Comparison of ENCODE assay signal across 24 cellular contexts in the genomic region with DNA sequence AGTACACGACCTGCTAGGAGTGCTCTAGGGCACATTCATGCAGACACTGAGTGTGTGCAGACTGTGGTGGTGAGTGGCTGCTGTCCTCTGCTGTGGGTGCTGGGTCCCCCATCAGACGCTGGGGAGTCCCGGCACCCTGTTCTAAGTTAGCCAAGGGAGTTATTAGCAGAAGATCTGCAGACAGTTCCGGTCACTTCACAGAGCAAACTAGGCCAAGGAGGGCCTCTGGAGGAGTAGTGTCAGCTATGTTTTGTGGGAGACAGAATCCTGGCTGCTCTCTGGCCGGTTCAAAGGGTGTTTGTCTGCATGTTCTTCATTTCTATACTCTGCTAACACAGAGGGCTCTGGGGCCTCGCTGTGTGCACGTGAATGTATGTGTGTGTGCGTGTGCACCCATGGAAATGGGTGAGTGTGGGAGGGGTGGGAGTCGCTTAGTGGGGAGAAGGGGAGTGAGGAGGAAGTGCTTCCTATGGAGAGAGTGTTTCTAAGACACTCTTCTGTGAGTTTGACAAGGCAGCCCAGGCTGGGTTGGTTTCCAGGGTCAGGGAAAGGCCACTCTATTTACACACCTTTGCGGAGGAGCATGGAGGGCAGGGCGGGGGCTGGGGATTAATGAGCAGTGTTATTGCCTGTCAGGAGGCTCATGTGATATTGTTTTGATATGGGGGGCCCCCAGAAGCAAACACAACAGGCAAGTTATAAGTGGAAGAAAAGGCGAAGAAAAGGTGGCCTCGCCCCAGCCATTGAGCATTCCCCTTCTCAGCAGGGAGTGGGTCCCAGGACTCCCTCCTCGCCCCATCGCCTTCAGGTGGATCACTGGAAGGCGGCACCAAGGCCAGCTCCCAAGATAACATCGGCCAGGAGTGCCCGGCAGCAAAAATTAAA.
DNase-seq lines count a peak whose midpoint lies in the region; ATAC-seq and TF ChIP-seq lines count a peak whose summit lies in the region.
"Had no signal": no experiment of that assay in that cellular context is flagged by ENCODE, and none has a peak within 500 bp of the region (broad histone marks: within the 10 kb centered on the region; RNA-seq: fewer than 3 reads in every experiment).

No MANE protein-coding gene starts in this region.

- intact Hi-C loops in MCF 10A (cut with micrococcal nuclease) (loop anchor here (5.0 kb wide), 2 partner anchors 298 to 318 kb away; a partner anchor contains a TSS), breast epithelium (cut with DNase I; ENCODE audit: low total_unique reads) (no loop called here)

- TF ChIP-seq RAD21 in SK-N-SH (IDR thresholded peaks at IDR 0.05; ENCODE audit: low read length), result no peak

- H3K79me2 ChIP-seq in SK-N-SH (ENCODE audit: insufficient read depth), result no peaks in the 10 kb centered on the region

- no peaks in the 10 kb centered on the region for H3K27me3 ChIP-seq in breast epithelium
- H3K27me3 ChIP-seq in SK-N-SH (ENCODE audit: insufficient read depth), result no peaks in the 10 kb centered on the region
- H3K27me3 ChIP-seq: right lobe of liver, testis had no signal

- H3K4me2 ChIP-seq in SK-N-SH, result no peak overlapping the region
- H3K4me2 ChIP-seq: KMS-11 had no signal

- ATAC-seq in HG03432 (IDR thresholded peaks at IDR 0.05; ENCODE audit: unreplicated experiment) (no peak), HG02571 (IDR thresholded peaks at IDR 0.05; ENCODE audit: unreplicated experiment) (no peak)
- ATAC-seq: esophagus mucosa; natural killer cell treated with Interleukin-12 subunit alpha and Interleukin-12 subunit beta and Interleukin-15 and Interleukin-18, amount 100 ng/mL, for 72 hours had no signal

- POLR2A ChIA-PET in MCF 10A (lab: Yijun Ruan, JAX) (interaction anchor here (0.5 to 0.9 kb wide), 2 partner anchors 138 to 298 kb away, joined by 3 read pairs; no protein-coding TSS in a partner anchor), SK-N-SH (lab: Yijun Ruan, JAX) (no interaction called here)

- no peak overlapping the region for H3K9ac ChIP-seq in SK-N-SH
- H3K9ac ChIP-seq: KMS-11 had no signal

- BruUV-seq in MCF 10A (replicated peaks; lab: Mats Ljungman, UMichigan), result no TSS peak

- H3F3A ChIP-seq in SK-N-SH (replicated peaks; ENCODE audit: insufficient read depth), result peaks cover 15% of the 10 kb centered on the region

- TF ChIP-seq CTCF in MCF 10A (IDR thresholded peaks at IDR 0.05; ENCODE audit: unreplicated experiment) (no peak), breast epithelium (IDR thresholded peaks at IDR 0.05) (no peak), SK-N-SH (IDR thresholded peaks at IDR 0.05) (no peak)

- H3K4me3 Mint-ChIP-seq in MCF 10A (ENCODE audit: unreplicated experiment), result no peak overlapping the region
- H3K4me3 Mint-ChIP-seq: activated CD4-positive, alpha-beta memory T cell treated with anti-CD3 and anti-CD28 coated beads for 36 hours; natural killer cell treated with Interleukin-12 subunit alpha and Interleukin-12 subunit beta and Interleukin-15 and Interleukin-18, amount 100 ng/mL, for 72 hours had no signal

- H3K9me3 Mint-ChIP-seq in MCF 10A (ENCODE audit: unreplicated experiment), result no peaks in the 10 kb centered on the region
- H3K9me3 Mint-ChIP-seq: activated CD4-positive, alpha-beta memory T cell treated with anti-CD3 and anti-CD28 coated beads for 36 hours; natural killer cell treated with Interleukin-12 subunit alpha and Interleukin-12 subunit beta and Interleukin-15 and Interleukin-18, amount 100 ng/mL, for 72 hours had no signal

- no peak for TF ChIP-seq EP300 in SK-N-SH (IDR thresholded peaks at IDR 0.05; ENCODE audit: borderline replicate concordance in 1 of 2, low read depth in 1 of 2, low read length in 1 of 2)

- H3K36me3 Mint-ChIP-seq in MCF 10A (ENCODE audit: insufficient read depth, unreplicated experiment), result peaks cover 30% of the 10 kb centered on the region
- H3K36me3 Mint-ChIP-seq: natural killer cell treated with Interleukin-12 subunit alpha and Interleukin-12 subunit beta and Interleukin-15 and Interleukin-18, amount 100 ng/mL, for 72 hours had no signal

- H3K27ac ChIP-seq in breast epithelium (no peak overlapping the region), SK-N-SH (ENCODE audit: low read depth in 2 of 2, low read length in 1 of 2) (no peak overlapping the region)
- H3K27ac ChIP-seq: C4-2B, KMS-11, testis had no signal

- WGBS in SK-N-SH (ENCODE audit: low lambda C conversion rate), result 99% methylated on average over 18 of the region's 18 CpGs

- peak overlapping the region; percentile 3 for H3K27ac Mint-ChIP-seq in MCF 10A (ENCODE audit: low read depth, unreplicated experiment)
- H3K27ac Mint-ChIP-seq: activated CD4-positive, alpha-beta memory T cell treated with anti-CD3 and anti-CD28 coated beads for 36 hours; natural killer cell treated with Interleukin-12 subunit alpha and Interleukin-12 subunit beta and Interleukin-15 and Interleukin-18, amount 100 ng/mL, for 72 hours had no signal

- H4K20me1 ChIP-seq in SK-N-SH (ENCODE audit: insufficient read depth), result peaks cover 7% of the 10 kb centered on the region; the same call in 1 of the 2 replicates

- H3K27me3 Mint-ChIP-seq in MCF 10A (ENCODE audit: insufficient read depth, unreplicated experiment), result no peaks in the 10 kb centered on the region
- H3K27me3 Mint-ChIP-seq: activated CD4-positive, alpha-beta memory T cell treated with anti-CD3 and anti-CD28 coated beads for 36 hours; natural killer cell treated with Interleukin-12 subunit alpha and Interleukin-12 subunit beta and Interleukin-15 and Interleukin-18, amount 100 ng/mL, for 72 hours had no signal

- H2AFZ ChIP-seq in SK-N-SH (ENCODE audit: low read depth), result no peak overlapping the region

- DNase-seq in MCF 10A (ENCODE audit: unreplicated experiment) (no peak), breast epithelium (ENCODE audit: low spot score in 2 of 2) (no peak), SK-N-SH (no peak), left kidney (ENCODE audit: low read depth, low spot score) (peak; percentile 88), NAMALWA (ENCODE audit: low spot score) (no peak), iPS-NIHi11 (ENCODE audit: low spot score) (no peak)
- DNase-seq: activated CD4-positive, alpha-beta memory T cell treated with anti-CD3 and anti-CD28 coated beads for 36 hours; amniotic stem cell; effector CD4-positive, alpha-beta T cell; foreskin melanocyte; HCEC 1CT; NCI-H187 treated with DMSO at 0.1 percent for 48 hours; NCI-H526 treated with DMSO at 0.1 percent for 48 hours; right lobe of liver; stimulated activated CD4-positive, alpha-beta T cell treated with anti-CD3 and anti-CD28 coated beads, Interleukin-12 subunit alpha, Interleukin-12 subunit beta, amount 100 ng/mL, for 4 hours; stimulated activated CD4-positive, alpha-beta T cell treated with anti-CD3 and anti-CD28 coated beads, Interleukin-4, amount 100 ng/mL, for 24 hours; stimulated activated naive CD4-positive, alpha-beta T cell treated with Interleukin-2 at 50 U/mL for 16 hours; testis had no signal

- H3K9me3 ChIP-seq in breast epithelium (no peaks in the 10 kb centered on the region), SK-N-SH (no peaks in the 10 kb centered on the region)
- H3K9me3 ChIP-seq: right lobe of liver, testis had no signal

- CTCF ChIA-PET in MCF 10A (lab: Yijun Ruan, JAX) (interaction anchor here (1.8 to 3.7 kb wide), 3 partner anchors 9 to 414 kb away, joined by 7 to 23 read pairs (median 9); no protein-coding TSS in a partner anchor), SK-N-SH (lab: Yijun Ruan, JAX) (interaction anchor here (0.5 to 2.5 kb wide), 5 partner anchors 8 to 139 kb away, joined by 3 to 17 read pairs (median 3); a partner anchor contains a TSS)

- H3K36me3 ChIP-seq in breast epithelium (no peaks in the 10 kb centered on the region), SK-N-SH (replicated peaks in 1 of 2; ENCODE audit: control insufficient read depth in 1 of 2, insufficient read depth in 2 of 2, low read length in 1 of 2) (peaks cover 15 to 36% of the 10 kb centered on the region in 2 experiments)

- H3K9me2 ChIP-seq in SK-N-SH, result no peaks in the 10 kb centered on the region

- H3K4me1 ChIP-seq in breast epithelium, result no peaks in the 10 kb centered on the region
- no peaks in the 10 kb centered on the region; a peak in 1 of 4 replicates for H3K4me1 ChIP-seq in SK-N-SH (ENCODE audit: control insufficient read depth in 1 of 2, insufficient read depth in 2 of 2, low read depth in 1 of 2, low read length in 1 of 2)

- no peak for TF ChIP-seq POLR2A in breast epithelium (IDR thresholded peaks at IDR 0.05)

- H3K4me3 ChIP-seq in breast epithelium (no peak overlapping the region), SK-N-SH (ENCODE audit: low read depth in 2 of 2, low read length in 1 of 2) (no peak overlapping the region)
- H3K4me3 ChIP-seq: right lobe of liver, testis had no signal

- no peaks in the 10 kb centered on the region for H3K4me1 Mint-ChIP-seq in MCF 10A (ENCODE audit: insufficient read depth, unreplicated experiment)

TF ChIP-seq in SK-N-SH, 30 proteins besides CTCF, POLR2A, EP300 and RAD21:
- TF ChIP-seq, protein P1, sequence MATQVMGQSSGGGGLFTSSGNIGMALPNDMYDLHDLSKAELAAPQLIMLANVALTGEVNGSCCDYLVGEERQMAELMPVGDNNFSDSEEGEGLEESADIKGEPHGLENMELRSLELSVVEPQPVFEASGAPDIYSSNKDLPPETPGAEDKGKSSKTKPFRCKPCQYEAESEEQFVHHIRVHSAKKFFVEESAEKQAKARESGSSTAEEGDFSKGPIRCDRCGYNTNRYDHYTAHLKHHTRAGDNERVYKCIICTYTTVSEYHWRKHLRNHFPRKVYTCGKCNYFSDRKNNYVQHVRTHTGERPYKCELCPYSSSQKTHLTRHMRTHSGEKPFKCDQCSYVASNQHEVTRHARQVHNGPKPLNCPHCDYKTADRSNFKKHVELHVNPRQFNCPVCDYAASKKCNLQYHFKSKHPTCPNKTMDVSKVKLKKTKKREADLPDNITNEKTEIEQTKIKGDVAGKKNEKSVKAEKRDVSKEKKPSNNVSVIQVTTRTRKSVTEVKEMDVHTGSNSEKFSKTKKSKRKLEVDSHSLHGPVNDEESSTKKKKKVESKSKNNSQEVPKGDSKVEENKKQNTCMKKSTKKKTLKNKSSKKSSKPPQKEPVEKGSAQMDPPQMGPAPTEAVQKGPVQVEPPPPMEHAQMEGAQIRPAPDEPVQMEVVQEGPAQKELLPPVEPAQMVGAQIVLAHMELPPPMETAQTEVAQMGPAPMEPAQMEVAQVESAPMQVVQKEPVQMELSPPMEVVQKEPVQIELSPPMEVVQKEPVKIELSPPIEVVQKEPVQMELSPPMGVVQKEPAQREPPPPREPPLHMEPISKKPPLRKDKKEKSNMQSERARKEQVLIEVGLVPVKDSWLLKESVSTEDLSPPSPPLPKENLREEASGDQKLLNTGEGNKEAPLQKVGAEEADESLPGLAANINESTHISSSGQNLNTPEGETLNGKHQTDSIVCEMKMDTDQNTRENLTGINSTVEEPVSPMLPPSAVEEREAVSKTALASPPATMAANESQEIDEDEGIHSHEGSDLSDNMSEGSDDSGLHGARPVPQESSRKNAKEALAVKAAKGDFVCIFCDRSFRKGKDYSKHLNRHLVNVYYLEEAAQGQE (IDR thresholded peaks at IDR 0.05; ENCODE audit: low read depth, low read length), result peak; percentile 46; the same call in 1 of the 2 replicates
- no peak for TF ChIP-seq RCOR1 (IDR thresholded peaks at IDR 0.05; ENCODE audit: low read length)
